ENCODE assay signal across 18 cellular contexts in the genomic region with DNA sequence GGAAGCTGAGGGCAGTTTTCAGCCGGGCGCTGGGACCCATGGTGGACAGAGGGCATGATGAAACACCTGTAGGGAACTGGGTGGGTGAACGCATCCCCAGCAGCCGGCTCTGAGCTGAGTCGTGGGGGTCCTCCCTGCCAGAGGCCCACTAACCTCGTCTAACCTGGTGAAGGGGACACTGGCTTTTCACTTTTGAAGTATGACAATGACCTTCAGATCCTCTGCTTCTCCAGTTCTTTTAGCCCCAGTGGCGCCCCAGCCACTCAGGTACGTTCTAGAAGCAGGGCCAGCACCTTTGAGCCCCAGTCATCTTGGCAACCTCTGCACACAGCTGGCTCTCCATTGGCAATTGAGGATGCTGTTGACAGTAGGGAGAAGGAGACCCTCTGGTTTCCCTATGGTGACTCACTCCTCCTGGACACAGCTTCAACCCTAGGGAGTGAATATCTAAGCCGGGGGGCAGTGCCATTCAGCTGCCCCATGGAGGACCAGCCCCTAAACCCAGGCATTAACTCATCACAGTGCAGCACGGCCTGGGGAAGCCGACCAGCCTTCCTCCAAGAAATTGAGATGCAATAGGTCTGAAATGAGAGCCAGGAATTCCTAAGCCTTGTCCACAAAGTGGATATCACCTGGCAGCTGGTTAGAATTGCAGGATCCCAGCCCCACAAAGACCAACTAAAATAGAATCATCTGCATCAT. TPM values are rescaled to one million over a fixed set of nuclear protein-coding genes. Genes with fewer than 3 reads are reported as not detected.
DNase-seq lines count a peak whose midpoint lies in the region; ATAC-seq and TF ChIP-seq lines count a peak whose summit lies in the region.
"Had no signal": no experiment of that assay in that cellular context is flagged by ENCODE, and none has a peak within 500 bp of the region (broad histone marks: within the 10 kb centered on the region; RNA-seq: fewer than 3 reads in every experiment).

No MANE protein-coding gene starts in this region.

- no peaks in the 10 kb centered on the region for H3K4me1 Mint-ChIP-seq in MCF 10A (ENCODE audit: insufficient read depth, unreplicated experiment)
- peaks cover 39% of the 10 kb centered on the region for H3K4me1 Mint-ChIP-seq in activated CD4-positive, alpha-beta memory T cell treated with anti-CD3 and anti-CD28 coated beads, Interleukin-2, amount 10 ng/mL, durations not matched to agents 7 days and 5 days

- H3K4me1 ChIP-seq in breast epithelium (no peaks in the 10 kb centered on the region), vagina (peaks cover 12% of the 10 kb centered on the region)

- no peak overlapping the region for H3K4me3 ChIP-seq in breast epithelium
- H3K4me3 ChIP-seq in vagina = no peak overlapping the region
- H3K4me3 ChIP-seq: HAP-1, K562, ovary, SK-N-MC, skin epidermis had no signal

- POLR2A ChIA-PET in MCF 10A (lab: Yijun Ruan, JAX) = interaction anchor here (1.1 kb wide), 1 partner anchor 13 kb away, joined by 3 read pairs; no protein-coding TSS in a partner anchor
- POLR2A ChIA-PET in activated CD4-positive, alpha-beta memory T cell treated with anti-CD3 and anti-CD28 coated beads, Interleukin-2, amount 10 ng/mL, durations not matched to agents 7 days and 5 days (lab: Charles Lee) = interaction anchor here (1.0 to 2.4 kb wide), 4 partner anchors 18 to 65 kb away, joined by 3 to 16 read pairs (median 4); a partner anchor contains a TSS

- no TSS peak for BruUV-seq in MCF 10A (replicated peaks; lab: Mats Ljungman, UMichigan)

- H3K36me3 ChIP-seq in breast epithelium = no peaks in the 10 kb centered on the region
- no peaks in the 10 kb centered on the region for H3K36me3 ChIP-seq in vagina
- H3K36me3 ChIP-seq: ovary had no signal

- peak overlapping the region; percentile 19 to 54 for H3K27ac ChIP-seq in breast epithelium
- no peak overlapping the region for H3K27ac ChIP-seq in vagina
- H3K27ac ChIP-seq: foreskin keratinocyte, ovary, SK-N-MC had no signal

- ATAC-seq in left lobe of liver = no peak
- ATAC-seq in HG02642 (IDR thresholded peaks at IDR 0.05; ENCODE audit: poor library complexity, unreplicated experiment) = no peak
- ATAC-seq: foreskin keratinocyte, K562 had no signal

- no peaks in the 10 kb centered on the region for H3K27me3 Mint-ChIP-seq in MCF 10A (ENCODE audit: insufficient read depth, unreplicated experiment)
- no peaks in the 10 kb centered on the region for H3K27me3 Mint-ChIP-seq in activated CD4-positive, alpha-beta memory T cell treated with anti-CD3 and anti-CD28 coated beads, Interleukin-2, amount 10 ng/mL, durations not matched to agents 7 days and 5 days

- intact Hi-C loops in breast epithelium (cut with DNase I; ENCODE audit: low total_unique reads) (no loop called here), MCF 10A (cut with micrococcal nuclease) (no loop called here), vagina (cut with DNase I) (no loop called here)

- H3K27me3 ChIP-seq in breast epithelium = no peaks in the 10 kb centered on the region
- no peaks in the 10 kb centered on the region for H3K27me3 ChIP-seq in vagina
- H3K27me3 ChIP-seq: foreskin keratinocyte, ovary had no signal

- peaks cover 9% of the 10 kb centered on the region for H3K36me3 Mint-ChIP-seq in MCF 10A (ENCODE audit: insufficient read depth, unreplicated experiment)
- H3K36me3 Mint-ChIP-seq in activated CD4-positive, alpha-beta memory T cell treated with anti-CD3 and anti-CD28 coated beads, Interleukin-2, amount 10 ng/mL, durations not matched to agents 7 days and 5 days (ENCODE audit: low read depth) = peaks cover 38% of the 10 kb centered on the region

- no peak overlapping the region for H3K4me3 Mint-ChIP-seq in MCF 10A (ENCODE audit: unreplicated experiment)
- peak overlapping the region; percentile 10 for H3K4me3 Mint-ChIP-seq in activated CD4-positive, alpha-beta memory T cell treated with anti-CD3 and anti-CD28 coated beads, Interleukin-2, amount 10 ng/mL, durations not matched to agents 7 days and 5 days

- H3K9me3 ChIP-seq in breast epithelium = no peaks in the 10 kb centered on the region
- no peaks in the 10 kb centered on the region for H3K9me3 ChIP-seq in vagina
- H3K9me3 ChIP-seq: HAP-1, ovary had no signal

- DNase-seq in breast epithelium (ENCODE audit: low spot score in 2 of 2) (no peak), MCF 10A (ENCODE audit: unreplicated experiment) (no peak), left lobe of liver (ENCODE audit: low spot score) (peak; percentile 31), vagina (ENCODE audit: extremely low spot score in 2 of 2) (peak; percentile 43 to 78), hepatic stellate cell (ENCODE audit: low spot score) (no peak), NCI-H226 (no peak)
- DNase-seq in activated CD4-positive, alpha-beta memory T cell treated with anti-CD3 and anti-CD28 coated beads, Interleukin-2, amount 10 ng/mL, durations not matched to agents 7 days and 5 days = no peak
- DNase-seq: activated effector memory CD4-positive, alpha-beta T cell treated with Interleukin-2 at 50 U/mL for 16 hours; DMS79 treated with DMSO at 0.1 percent for 48 hours; foreskin keratinocyte; NCI-H1417 treated with DMSO at 0.1 percent for 48 hours; NCI-H446; ovary had no signal

- TF ChIP-seq POLR2A in breast epithelium (IDR thresholded peaks at IDR 0.05) (no peak), vagina (IDR thresholded peaks at IDR 0.05) (no peak)

- TF ChIP-seq CTCF in breast epithelium (IDR thresholded peaks at IDR 0.05) (no peak), MCF 10A (IDR thresholded peaks at IDR 0.05; ENCODE audit: unreplicated experiment) (no peak), vagina (IDR thresholded peaks at IDR 0.05) (no peak)

- H3K9me3 Mint-ChIP-seq in MCF 10A (ENCODE audit: unreplicated experiment) = no peaks in the 10 kb centered on the region
- H3K9me3 Mint-ChIP-seq in activated CD4-positive, alpha-beta memory T cell treated with anti-CD3 and anti-CD28 coated beads, Interleukin-2, amount 10 ng/mL, durations not matched to agents 7 days and 5 days = no peaks in the 10 kb centered on the region

- CTCF ChIA-PET in MCF 10A (lab: Yijun Ruan, JAX) = interaction anchor here (0.7 to 2.6 kb wide), 4 partner anchors 11 to 279 kb away, joined by 3 to 11 read pairs (median 3); no protein-coding TSS in a partner anchor
- CTCF ChIA-PET in activated CD4-positive, alpha-beta memory T cell treated with anti-CD3 and anti-CD28 coated beads, Interleukin-2, amount 10 ng/mL, durations not matched to agents 7 days and 5 days (lab: Charles Lee) = interaction anchor here (2.4 kb wide), 1 partner anchor 12 kb away, joined by 17 read pairs; no protein-coding TSS in a partner anchor

- no peak overlapping the region for H3K27ac Mint-ChIP-seq in MCF 10A (ENCODE audit: low read depth, unreplicated experiment)
- H3K27ac Mint-ChIP-seq in activated CD4-positive, alpha-beta memory T cell treated with anti-CD3 and anti-CD28 coated beads, Interleukin-2, amount 10 ng/mL, durations not matched to agents 7 days and 5 days = peak overlapping the region; percentile 88

RNA-seq across cellular contexts. Expression of a gene that starts 46.1 kb away (rescaled TPM):
- total RNA-seq in breast epithelium (100 to 1,000 TPM in 1 of 3 donors, 10 to 100 TPM in 2; 52.6 to 151 (median 89.5) TPM), MCF 10A (2022) (27.2 and 32.2 TPM in 2 replicates), left lobe of liver (46.5 TPM), vagina (28.0 TPM)
- total RNA-seq in activated CD4-positive, alpha-beta memory T cell treated with anti-CD3 and anti-CD28 coated beads, Interleukin-2, amount 10 ng/mL, durations not matched to agents 7 days and 5 days = 10 to 100 TPM; 89.5 to 91.8 TPM

Comparison
In these comparisons a context has a peak if more than half of its experiments do, and no peak if none do; other contexts are left out.
1. DNase-seq: peak in left lobe of liver (single experiment) and vagina (2 of 2); none in breast epithelium (0 of 2), MCF 10A (single experiment), activated CD4-positive, alpha-beta memory T cell treated with anti-CD3 and anti-CD28 coated beads, Interleukin-2, amount 10 ng/mL, durations not matched to agents 7 days and 5 days (single experiment), hepatic stellate cell (single experiment) and NCI-H226 (single experiment).